8 cellular contexts compared by ENCODE assay signal in genomic region chr2:37196320-37197195, GRCh38. TPM values are rescaled to one million over a fixed set of nuclear protein-coding genes. Genes with fewer than 3 reads are reported as not detected.
A peak's percentile ranks its signal among the peaks of the same experiment; 100 is the strongest.
DNase-seq lines count a peak whose midpoint lies in the region; ATAC-seq, FAIRE-seq and TF ChIP-seq lines count a peak whose summit lies in the region.

CEBPZOS (plus strand) TSS chr2:37196496; CDS start chr2:37199705, 3,209 bp downstream.

- intact Hi-C loops in heart left ventricle (cut with DNase I) (loop anchor here in 1 of 10 donors (5.0 kb wide), 1 partner anchor 36 kb away; the partner anchor contains the start of genes CEBPZ and NDUFAF7), uterus (cut with DNase I; ENCODE audit: low total_unique reads) (no loop called here)

- 0 to 2% (median 0%) methylated on average over 29 to 72 of the region's 72 CpGs for WGBS in heart left ventricle, 4 donors

- peak; percentile 84 for TF ChIP-seq POLR2A in GM12891 (IDR thresholded peaks at IDR 0.05; ENCODE audit: low read depth, low read length)
- TF ChIP-seq POLR2A in heart left ventricle (IDR thresholded peaks at IDR 0.05): peak; percentile 35 to 75
- peak; percentile 71 to 81 for TF ChIP-seq POLR2A in uterus (IDR thresholded peaks at IDR 0.05)

- H3K4me3 ChIP-seq in adipocyte (ENCODE audit: low read length) (peak within 1 kb of the TSS; percentile 90), heart left ventricle (peak within 1 kb of the TSS; percentile 57 to 97 (median 88)), uterus (peak within 1 kb of the TSS; percentile 65 to 77)

- peaks cover 27% of the 10 kb centered on the region for H3K36me3 ChIP-seq in adipocyte (ENCODE audit: control insufficient read depth, insufficient read depth, low read length, severe bottlenecking)
- peaks cover 0 to 22% (median 13%) of the 10 kb centered on the region in 9 donors for H3K36me3 ChIP-seq in heart left ventricle
- no peaks in the 10 kb centered on the region for H3K36me3 ChIP-seq in uterus

- FAIRE-seq in GM12891 (lab: Jason Lieb, UNC): peak; percentile 98

- peak in 1 of 12 donors; percentile 7 for TF ChIP-seq CTCF in heart left ventricle (IDR thresholded peaks at IDR 0.05)
- no peak for TF ChIP-seq CTCF in uterus (IDR thresholded peaks at IDR 0.05)

- DNase-seq in GM12891 (ENCODE audit: insufficient read length, low spot score): peak; percentile 68
- peak; percentile 21 for DNase-seq in NCI-H1436 treated with DMSO at 0.1 percent for 48 hours (lab: John Stamatoyannopoulos, UW)
- DNase-seq in T follicular helper cell (ENCODE audit: low read depth): peak; percentile 85
- DNase-seq in adipocyte (ENCODE audit: low read depth): peak; percentile 90
- DNase-seq in heart left ventricle: peak; percentile 83 to 92 (median 83)
- peak; percentile 29 for DNase-seq in pulmonary artery endothelial cell (ENCODE audit: low read depth, low spot score)
- DNase-seq in uterus: peak; percentile 84 to 87

- H3K27me3 ChIP-seq in adipocyte (replicated peaks; ENCODE audit: control insufficient read depth, insufficient read depth, low read length) (no peaks in the 10 kb centered on the region), heart left ventricle (no peaks in the 10 kb centered on the region), uterus (no peaks in the 10 kb centered on the region)

- H3K4me1 ChIP-seq in adipocyte (ENCODE audit: control insufficient read depth, insufficient read depth, low read length): peaks cover 11% of the 10 kb centered on the region
- peaks cover 0 to 27% (median 12%) of the 10 kb centered on the region in 12 donors for H3K4me1 ChIP-seq in heart left ventricle
- H3K4me1 ChIP-seq in uterus: peaks cover 0 to 6% of the 10 kb centered on the region in 2 donors

- peak within 1 kb of the TSS; percentile 91 for H3K9ac ChIP-seq in adipocyte (ENCODE audit: low read length)

- peak; percentile 73 for ATAC-seq in HG02840 (IDR thresholded peaks at IDR 0.05; ENCODE audit: low FRiP score, unreplicated experiment)
- ATAC-seq in heart left ventricle: peak; percentile 75 to 96 (median 94)

- no peaks in the 10 kb centered on the region for H3K9me3 ChIP-seq in adipocyte (ENCODE audit: control insufficient read depth, low read length)
- H3K9me3 ChIP-seq in heart left ventricle: no peaks in the 10 kb centered on the region
- H3K9me3 ChIP-seq in uterus: no peaks in the 10 kb centered on the region

- H3K27ac ChIP-seq in heart left ventricle: peak within 1 kb of the TSS; percentile 37 to 93 (median 88)
- peak within 1 kb of the TSS; percentile 85 for H3K27ac ChIP-seq in uterus

TF ChIP-seq in GM12891, 5 proteins besides CTCF, POLR2A, EP300 and RAD21:
- TF ChIP-seq POLR2AphosphoS5 (IDR thresholded peaks at IDR 0.05; ENCODE audit: low read depth, low read length): peak; percentile 80
- TF ChIP-seq SPI1 (IDR thresholded peaks at IDR 0.05; ENCODE audit: low read depth, low read length): no peak
- TF ChIP-seq TAF1 (IDR thresholded peaks at IDR 0.05; ENCODE audit: low read depth, low read length): peak; percentile 62; the same call in 1 of the 2 replicates
- no peak for TF ChIP-seq PAX5 (IDR thresholded peaks at IDR 0.05; ENCODE audit: insufficient read depth, low read length, severe bottlenecking)
- TF ChIP-seq POU2F2 (IDR thresholded peaks at IDR 0.05; ENCODE audit: low read depth, low read length): no peak; the same call in 1 of the 2 replicates

RNA-seq across cellular contexts. Expression of gene CEBPZOS, which starts in this region (rescaled TPM):
- 30.8 TPM for polyA plus RNA-seq in GM12891 (2012; ENCODE audit: low read depth, missing spikeins)
- 10 to 100 TPM; 32.1 to 64.1 (median 54.2) TPM for total RNA-seq in heart left ventricle
- polyA plus RNA-seq in heart left ventricle: 100 to 1,000 TPM in 1 of 2 donors, 10 to 100 TPM in 1; 35.1 to 118 TPM
- total RNA-seq in pulmonary artery endothelial cell: 11.1 and 12.5 TPM in 2 replicates
- 10 to 100 TPM in 2 of 4 donors, 1 to 10 TPM in 2; 6.2 to 49.4 (median 16.3) TPM for total RNA-seq in uterus

Comparison
In these comparisons a context has a peak if more than half of its experiments do, and no peak if none do; other contexts are left out.
1. Peak in every context shown above with its lines: DNase-seq, ATAC-seq, H3K4me3 ChIP-seq and H3K27ac ChIP-seq.
2. DNase-seq: peak in every context shown above with its lines; median percentile 90 in adipocyte; 86 in uterus; 85 in T follicular helper cell; 83 in heart left ventricle; 68 in GM12891; 29 in pulmonary artery endothelial cell; 21 in NCI-H1436 treated with DMSO at 0.1 percent for 48 hours.